Comparison of ENCODE assay signal across 2 cellular contexts in genomic region chr18:32301361-32301760, GRCh38.
TF ChIP-seq lines count a peak whose summit lies in the region.

No MANE protein-coding gene starts in this region.

TF ChIP-seq in IMR-90, 13 proteins besides CTCF, POLR2A, EP300 and RAD21:
- TF ChIP-seq FOS (IDR thresholded peaks at IDR 0.05; ENCODE audit: low read depth, low read length) (no peak), BHLHE40 (IDR thresholded peaks at IDR 0.05; ENCODE audit: low read depth, low read length) (no peak), USF2 (IDR thresholded peaks at IDR 0.05; ENCODE audit: low read depth, low read length) (no peak), SMC3 (IDR thresholded peaks at IDR 0.05; ENCODE audit: low read depth, low read length) (no peak), NFE2L2 (IDR thresholded peaks at IDR 0.05; ENCODE audit: low read depth, low read length) (no peak), CEBPB (IDR thresholded peaks at IDR 0.05; ENCODE audit: low read depth, low read length) (no peak), CHD1 (IDR thresholded peaks at IDR 0.05; ENCODE audit: low read depth, low read length) (no peak), RCOR1 (IDR thresholded peaks at IDR 0.05; ENCODE audit: insufficient replicate concordance, low read length) (no peak), RFX5 (IDR thresholded peaks at IDR 0.05; ENCODE audit: low read depth, low read length) (no peak), MXI1 (IDR thresholded peaks at IDR 0.05; ENCODE audit: borderline replicate concordance, low read depth, low read length) (no peak), MAFK (IDR thresholded peaks at IDR 0.05; ENCODE audit: low read depth, low read length) (no peak)

TF ChIP-seq in HEK293T, 16 proteins besides CTCF, POLR2A, EP300 and RAD21:
- TF ChIP-seq ARNT (IDR thresholded peaks at IDR 0.05) (no peak), ELF4 (IDR thresholded peaks at IDR 0.05) (no peak), LEF1 (IDR thresholded peaks at IDR 0.05; ENCODE audit: borderline replicate concordance) (no peak), FOXM1 (IDR thresholded peaks at IDR 0.05; ENCODE audit: borderline replicate concordance) (no peak), HDGF (IDR thresholded peaks at IDR 0.05; ENCODE audit: borderline replicate concordance) (no peak), BHLHE40 (IDR thresholded peaks at IDR 0.05; ENCODE audit: borderline replicate concordance) (no peak), TARDBP (IDR thresholded peaks at IDR 0.05) (no peak), PKNOX1 (IDR thresholded peaks at IDR 0.05) (no peak), L3MBTL2 (conservative IDR thresholded peaks at IDR 0.05) (no peak), FOXA1 (IDR thresholded peaks at IDR 0.05) (no peak), ZNF384 (IDR thresholded peaks at IDR 0.05) (no peak)
